In genomic region chr11:107860240-107860620, GRCh38 we compare ENCODE assay signal across 1 cellular context.
TF ChIP-seq lines count a peak whose summit lies in the region.

No MANE protein-coding gene starts in this region.

TF ChIP-seq in GM12878, 131 proteins besides CTCF, POLR2A, EP300 and RAD21:
- TF ChIP-seq MEF2A (IDR thresholded peaks at IDR 0.05; ENCODE audit: insufficient read depth, low read depth, low read length) (0 out of 2 replicates have a peak, but pooled peaks have one; percentile 0), ZNF217 (IDR thresholded peaks at IDR 0.05) (0 out of 2 replicates have a peak, but pooled peaks have one; percentile 8), SMARCA5 (IDR thresholded peaks at IDR 0.05) (0 out of 2 replicates have a peak, but pooled peaks have one; percentile 25), IKZF1 (conservative IDR thresholded peaks at IDR 0.05) (0 out of 2 replicates have a peak, but pooled peaks have one; percentile 9)
